ENCODE assay signal across 9 cellular contexts in genomic region chr5:131224387-131225191, GRCh38. TPM values are rescaled to one million over a fixed set of nuclear protein-coding genes. Genes with fewer than 3 reads are reported as not detected.
DNase-seq lines count a peak whose midpoint lies in the region; ATAC-seq and TF ChIP-seq lines count a peak whose summit lies in the region.
"Had no signal": no experiment of that assay in that cellular context is flagged by ENCODE, and none has a peak within 500 bp of the region (broad histone marks: within the 10 kb centered on the region; RNA-seq: fewer than 3 reads in every experiment).

No MANE protein-coding gene starts in this region.

- H3K27me3 ChIP-seq in right lobe of liver: no peaks in the 10 kb centered on the region
- no peaks in the 10 kb centered on the region for H3K27me3 ChIP-seq in PC-3 (ENCODE audit: low read length)

- no peak overlapping the region for H3K9ac ChIP-seq in PC-3 (ENCODE audit: low read length)
- H3K9ac ChIP-seq: parathyroid adenoma had no signal

- POLR2A ChIA-PET in PC-3 (lab: Charles Lee; ENCODE audit: unreplicated experiment): no interaction called here

- H3K79me2 ChIP-seq in PC-3 (ENCODE audit: low read length): no peaks in the 10 kb centered on the region
- H3K79me2 ChIP-seq: parathyroid adenoma had no signal

- H3F3A ChIP-seq in PC-3 (ENCODE audit: low read length, unreplicated experiment): no peaks in the 10 kb centered on the region

- H4K20me1 ChIP-seq in PC-3 (ENCODE audit: low read length): no peaks in the 10 kb centered on the region

- no peak overlapping the region for H2AFZ ChIP-seq in PC-3 (ENCODE audit: low read length)
- H2AFZ ChIP-seq: parathyroid adenoma had no signal

- intact Hi-C loops in right lobe of liver (cut with DNase I) (no loop called here), PC-3 (cut with micrococcal nuclease) (no loop called here)

- no TSS peak for BruUV-seq in PC-3 (replicated peaks; lab: Mats Ljungman, UMichigan)

- H3K36me3 ChIP-seq in right lobe of liver (no peaks in the 10 kb centered on the region), PC-3 (ENCODE audit: low read depth, low read length) (no peaks in the 10 kb centered on the region)

- DNase-seq in MV-4-11 (lab: John Stamatoyannopoulos, UW): peak; percentile 99
- peak; percentile 55 to 62 (median 56) for DNase-seq in right lobe of liver
- no peak for DNase-seq in AG08396 (ENCODE audit: low spot score)
- no peak for DNase-seq in NCI-H187 treated with DMSO at 0.1 percent for 48 hours (lab: John Stamatoyannopoulos, UW)
- no peak for DNase-seq in PC-3
- no peak for DNase-seq in stimulated activated naive CD4-positive, alpha-beta T cell treated with Interleukin-2 at 50 U/mL for 16 hours (lab: John Stamatoyannopoulos, UW)

- H3K4me2 ChIP-seq in PC-3 (ENCODE audit: low read length): no peak overlapping the region

- no peaks in the 10 kb centered on the region for H3K4me1 ChIP-seq in right lobe of liver
- H3K4me1 ChIP-seq in PC-3 (ENCODE audit: insufficient read depth, low read length): peaks cover 9% of the 10 kb centered on the region; the same call in 1 of the 2 replicates
- H3K4me1 ChIP-seq: parathyroid adenoma had no signal

- H3K27ac ChIP-seq in right lobe of liver (no peak overlapping the region), PC-3 (ENCODE audit: low read length) (no peak overlapping the region)
- H3K27ac ChIP-seq: parathyroid adenoma had no signal

- no peaks in the 10 kb centered on the region for H3K9me2 ChIP-seq in PC-3 (replicated peaks; ENCODE audit: low read length)

- H3K9me3 ChIP-seq in right lobe of liver (no peaks in the 10 kb centered on the region), PC-3 (ENCODE audit: low read length) (no peaks in the 10 kb centered on the region)

- WGBS in right lobe of liver (ENCODE audit: insufficient coverage, low coverage, low lambda C conversion rate, missing lambda C conversion rate): 52% methylated on average over 6 of the region's 6 CpGs

- ATAC-seq in GM18858 (IDR thresholded peaks at IDR 0.05; ENCODE audit: unreplicated experiment) (peak; percentile 88), GM21825 (IDR thresholded peaks at IDR 0.05; ENCODE audit: unreplicated experiment) (peak; percentile 84), right lobe of liver (peak; percentile 69 to 94 (median 78)), PC-3 (no peak)

- TF ChIP-seq CTCF in right lobe of liver (IDR thresholded peaks at IDR 0.05) (no peak), PC-3 (conservative IDR thresholded peaks at IDR 0.05; ENCODE audit: low read depth, low read length) (no peak)

- no peak for TF ChIP-seq POLR2A in right lobe of liver (IDR thresholded peaks at IDR 0.05)

- H3K4me3 ChIP-seq in right lobe of liver (no peak overlapping the region), PC-3 (ENCODE audit: low read length) (no peak overlapping the region)

- CTCF ChIA-PET in PC-3 (lab: Charles Lee): no interaction called here

RNA-seq across cellular contexts. Expression of gene CDC42SE2, which starts 39.3 kb away (rescaled TPM):
- 10 to 100 TPM; 10.3 to 19.8 (median 15.0) TPM for total RNA-seq in right lobe of liver
- 10.5 and 13.3 TPM in 2 replicates for total RNA-seq in PC-3 (2014; rRNA removed)

RNA-seq across cellular contexts. Expression of gene LYRM7, which starts 53.8 kb away (rescaled TPM):
- total RNA-seq in right lobe of liver (1 to 10 TPM; 4.4 to 9.5 (median 5.6) TPM), PC-3 (2014; rRNA removed) (5.0 and 6.7 TPM in 2 replicates)

RNA-seq across cellular contexts. Expression of gene HINT1, which starts 59.5 kb away (rescaled TPM):
- 100 to 1,000 TPM; 145 to 246 (median 196) TPM for total RNA-seq in right lobe of liver
- 214 and 243 TPM in 2 replicates for total RNA-seq in PC-3 (2014; rRNA removed)

Comparison
In these comparisons a context has a peak if more than half of its experiments do, and no peak if none do; other contexts are left out.
1. DNase-seq: peak in MV-4-11 (single experiment) and right lobe of liver (3 of 3); none in AG08396 (single experiment), NCI-H187 treated with DMSO at 0.1 percent for 48 hours (single experiment), PC-3 (single experiment) and stimulated activated naive CD4-positive, alpha-beta T cell treated with Interleukin-2 at 50 U/mL for 16 hours (single experiment).